ENCODE assay signal across 8 cellular contexts in genomic region chr1:211830330-211831142, GRCh38. TPM values are rescaled to one million over a fixed set of nuclear protein-coding genes. Genes with fewer than 3 reads are reported as not detected.
DNase-seq lines count a peak whose midpoint lies in the region; ATAC-seq and TF ChIP-seq lines count a peak whose summit lies in the region.

TSS of gene LPGAT1 (minus strand) at chr1:211830763. CDS start at chr1:211829296, 1,467 bp downstream.

- H3F3A ChIP-seq in Loucy (ENCODE audit: low read depth) = peaks cover 7% of the 10 kb centered on the region; the same call in 1 of the 2 replicates

- H3K4me1 Mint-ChIP-seq in T-cell = peaks cover 59 to 68% (median 65%) of the 10 kb centered on the region in 3 donors

- H3K9me2 ChIP-seq in Loucy (replicated peaks; ENCODE audit: low read depth, low read length) = no peaks in the 10 kb centered on the region

- H3K4me1 ChIP-seq in Loucy (ENCODE audit: insufficient read depth, low read length, poor library complexity, severe bottlenecking) = peaks cover 48% of the 10 kb centered on the region
- peaks cover 0 to 53% (median 20%) of the 10 kb centered on the region in 12 donors for H3K4me1 ChIP-seq in heart left ventricle
- peaks cover 20% of the 10 kb centered on the region for H3K4me1 ChIP-seq in upper lobe of right lung

- peak within 1 kb of the TSS; percentile 89 to 90 for H3K27ac Mint-ChIP-seq in T-cell

- peak within 1 kb of the TSS; percentile 97 for H3K4me2 ChIP-seq in Loucy (ENCODE audit: low read depth, low read length, poor library complexity, severe bottlenecking)

- intact Hi-C loops in heart left ventricle (cut with DNase I) (loop anchor here in 9 of 10 donors (1.0 to 10.0 kb wide), 8 partner anchors 43 to 204 kb away; partner anchors contain the start of genes DTL (in 1 of the 9) and INTS7 (in 1 of the 9)), posterior vena cava (cut with DNase I) (loop anchor here in 1 of 2 donors (10.0 kb wide), 1 partner anchor 136 kb away; no protein-coding TSS in a partner anchor), upper lobe of right lung (cut with DNase I) (no loop called here)

- H3K4me3 ChIP-seq in Loucy (ENCODE audit: low read length, poor library complexity, severe bottlenecking) (peak within 1 kb of the TSS; percentile 80), heart left ventricle (peak within 1 kb of the TSS; percentile 54 to 99 (median 80)), upper lobe of right lung (peak within 1 kb of the TSS; percentile 73)

- H3K36me3 Mint-ChIP-seq in T-cell = no peaks in the 10 kb centered on the region

- H2AFZ ChIP-seq in Loucy (ENCODE audit: low read length) = peak within 1 kb of the TSS; percentile 85

- H3K9me3 ChIP-seq in Loucy (ENCODE audit: insufficient read depth, low read depth, low read length) = no peaks in the 10 kb centered on the region
- no peaks in the 10 kb centered on the region for H3K9me3 ChIP-seq in heart left ventricle
- H3K9me3 ChIP-seq in upper lobe of right lung = no peaks in the 10 kb centered on the region

- peak; percentile 58 for TF ChIP-seq CTCF in Loucy (conservative IDR thresholded peaks at IDR 0.05; ENCODE audit: low read length)
- TF ChIP-seq CTCF in heart left ventricle (IDR thresholded peaks at IDR 0.05) = peak; percentile 50 to 86 (median 77)
- peak; percentile 63 for TF ChIP-seq CTCF in upper lobe of right lung (IDR thresholded peaks at IDR 0.05)

- H3K36me3 ChIP-seq in Loucy (ENCODE audit: insufficient read depth, low read length) = no peaks in the 10 kb centered on the region
- peaks cover 0 to 11% (median 7%) of the 10 kb centered on the region in 9 donors for H3K36me3 ChIP-seq in heart left ventricle
- no peaks in the 10 kb centered on the region for H3K36me3 ChIP-seq in upper lobe of right lung

- 1% methylated on average over 64 to 88 of the region's 88 CpGs for WGBS in adipose tissue, 3 donors
- WGBS in heart left ventricle, 4 donors = 0 to 1% (median 0%) methylated on average over 13 to 88 of the region's 88 CpGs

- H3K27me3 Mint-ChIP-seq in T-cell = no peaks in the 10 kb centered on the region

- no peaks in the 10 kb centered on the region for H3K9me3 Mint-ChIP-seq in T-cell

- H3K27ac ChIP-seq in adipose tissue (ENCODE audit: low read depth, low read length) = peak within 1 kb of the TSS; percentile 41
- H3K27ac ChIP-seq in heart left ventricle = peak within 1 kb of the TSS; percentile 85 to 97 (median 91)
- H3K27ac ChIP-seq in upper lobe of right lung = peak within 1 kb of the TSS; percentile 80

- POLR2A ChIA-PET in T-cell (lab: Charles Lee) = no interaction called here

- DNase-seq in GF-D8 (lab: John Stamatoyannopoulos, UW) (peak; percentile 9), H4 (ENCODE audit: low spot score) (peak; percentile 14), T-cell (peak; percentile 15 to 74 (median 59)), heart left ventricle (peak; percentile 82 to 90 (median 83)), posterior vena cava (ENCODE audit: low spot score) (peak; percentile 93), upper lobe of right lung (peak; percentile 93)

- peak; percentile 81 to 84 (median 83) for ATAC-seq in T-cell (replicated peaks in 1 of 4)
- peak; percentile 93 to 98 (median 96) for ATAC-seq in heart left ventricle
- peak; percentile 98 for ATAC-seq in upper lobe of right lung

- peak within 1 kb of the TSS; percentile 86 to 90 (median 89) for H3K4me3 Mint-ChIP-seq in T-cell

- CTCF ChIA-PET in T-cell (lab: Charles Lee) = interaction anchor here in 1 of 2 donors (0.9 kb wide), 1 partner anchor 150 kb away, joined by 3 read pairs; no protein-coding TSS in a partner anchor

- peak within 1 kb of the TSS; percentile 65 for H3K9ac ChIP-seq in Loucy (ENCODE audit: low read depth, low read length, poor library complexity, severe bottlenecking)

- no peaks in the 10 kb centered on the region for H3K27me3 ChIP-seq in Loucy (ENCODE audit: insufficient read depth, low read length, poor library complexity, severe bottlenecking)
- H3K27me3 ChIP-seq in heart left ventricle = no peaks in the 10 kb centered on the region
- no peaks in the 10 kb centered on the region for H3K27me3 ChIP-seq in upper lobe of right lung

- peaks cover 27% of the 10 kb centered on the region for H4K20me1 ChIP-seq in Loucy (ENCODE audit: insufficient read depth, low read length, poor library complexity, severe bottlenecking)

- TF ChIP-seq POLR2A in heart left ventricle (IDR thresholded peaks at IDR 0.05) = peak in 1 of 2 donors; percentile 41

- H3K79me2 ChIP-seq in Loucy (ENCODE audit: insufficient read depth, low read length) = peaks cover 32% of the 10 kb centered on the region

RNA-seq across cellular contexts. Expression of gene LPGAT1, which starts in this region (rescaled TPM):
- 22.0 and 27.6 TPM in 2 replicates for total RNA-seq in H4 (2014; rRNA removed; shearing (Covaris generic))
- total RNA-seq in T-cell = 10 to 100 TPM; 20.8 to 47.1 (median 31.4) TPM
- 10 to 100 TPM in 2 of 3 donors, 1 to 10 TPM in 1; 6.0 to 13.0 (median 10.5) TPM for polyA plus RNA-seq in adipose tissue
- total RNA-seq in heart left ventricle = 10 to 100 TPM; 19.0 to 40.0 (median 30.9) TPM
- polyA plus RNA-seq in heart left ventricle = 10 to 100 TPM in 1 of 2 donors, 1 to 10 TPM in 1; 5.6 to 11.7 TPM
- total RNA-seq in posterior vena cava = 10 to 100 TPM; 39.7 to 51.9 TPM
- total RNA-seq in upper lobe of right lung = 34.5 TPM

Comparison
In these comparisons a context has a peak if more than half of its experiments do, and no peak if none do; other contexts are left out.
1. Peak in every context shown above with its lines: DNase-seq, ATAC-seq, H3K4me3 ChIP-seq and H3K27ac ChIP-seq.
2. DNase-seq: peak in every context shown above with its lines; median percentile 93 in posterior vena cava; 93 in upper lobe of right lung; 83 in heart left ventricle; 59 in T-cell; 14 in H4; 9 in GF-D8.
3. H3K27ac ChIP-seq: peak in every context shown above with its lines; median percentile 91 in heart left ventricle; 80 in upper lobe of right lung; 41 in adipose tissue.